In genomic region chr7:71414490-71414889, GRCh38 we compare ENCODE assay signal across 20 cellular contexts.
DNase-seq lines count a peak whose midpoint lies in the region; ATAC-seq and TF ChIP-seq lines count a peak whose summit lies in the region.
"Had no signal": no experiment of that assay in that cellular context is flagged by ENCODE, and none has a peak within 500 bp of the region (broad histone marks: within the 10 kb centered on the region; RNA-seq: fewer than 3 reads in every experiment).

No MANE protein-coding gene starts in this region.

- no peak for TF ChIP-seq POLR2A in heart left ventricle (IDR thresholded peaks at IDR 0.05)

- H3K27me3 ChIP-seq in SJCRH30 (no peaks in the 10 kb centered on the region), heart left ventricle (no peaks in the 10 kb centered on the region), hepatocyte (no peaks in the 10 kb centered on the region)
- H3K27me3 ChIP-seq in CD8-positive, alpha-beta T cell (ENCODE audit: insufficient read depth, low read length), result no peaks in the 10 kb centered on the region
- H3K27me3 ChIP-seq: sigmoid colon had no signal

- no peaks in the 10 kb centered on the region for H3K4me1 ChIP-seq in SJCRH30
- H3K4me1 ChIP-seq in heart left ventricle, result peaks cover 0 to 11% (median 3%) of the 10 kb centered on the region in 12 donors
- H3K4me1 ChIP-seq in CD8-positive, alpha-beta T cell (ENCODE audit: insufficient read depth, low read length), result no peaks in the 10 kb centered on the region
- no peaks in the 10 kb centered on the region for H3K4me1 ChIP-seq in hepatocyte (ENCODE audit: insufficient read depth)
- H3K4me1 ChIP-seq: sigmoid colon had no signal

- WGBS in heart left ventricle, 4 donors, result 35 to 44% (median 37%) methylated on average over 6 of the region's 6 CpGs
- WGBS in hepatocyte (ENCODE audit: low lambda C conversion rate, missing lambda C conversion rate), result 84% methylated on average over 6 of the region's 6 CpGs

- intact Hi-C loops in heart left ventricle (cut with DNase I), result loop anchor here in 5 of 10 donors (2.0 to 10.0 kb wide), 5 partner anchors 60 to 320 kb away; partner anchors contain the start of gene GALNT17 (in 2 of the 5)
- intact Hi-C loops in CD8-positive, alpha-beta T cell (cut with DNase I, micrococcal nuclease), result no loop called here

- CTCF ChIA-PET in CD8-positive, alpha-beta T cell (lab: Charles Lee), result no interaction called here

- H4K20me1 ChIP-seq in hepatocyte (ENCODE audit: insufficient read depth, poor library complexity, severe bottlenecking), result no peaks in the 10 kb centered on the region

- no peak for TF ChIP-seq CTCF in heart left ventricle (IDR thresholded peaks at IDR 0.05)
- TF ChIP-seq CTCF in CD8-positive, alpha-beta T cell (IDR thresholded peaks at IDR 0.05), result no peak
- no peak for TF ChIP-seq CTCF in hepatocyte (IDR thresholded peaks at IDR 0.05; ENCODE audit: poor library complexity)

- H3K27ac ChIP-seq in SJCRH30 (no peak overlapping the region), heart left ventricle (peak overlapping the region in 4 of 12 donors; percentile 12 to 63 (median 23)), hepatocyte (no peak overlapping the region)
- no peak overlapping the region for H3K27ac ChIP-seq in CD8-positive, alpha-beta T cell (ENCODE audit: low read depth, low read length)
- H3K27ac ChIP-seq: sigmoid colon, thoracic aorta, VCaP had no signal

- H3K4me2 ChIP-seq in hepatocyte, result no peak overlapping the region

- H3K36me3 ChIP-seq in SJCRH30 (no peaks in the 10 kb centered on the region), heart left ventricle (no peaks in the 10 kb centered on the region), hepatocyte (replicated peaks; ENCODE audit: insufficient read depth, low read depth) (no peaks in the 10 kb centered on the region)
- H3K36me3 ChIP-seq in CD8-positive, alpha-beta T cell (ENCODE audit: insufficient read depth, low read length), result no peaks in the 10 kb centered on the region
- H3K36me3 ChIP-seq: sigmoid colon, thoracic aorta had no signal

- peak; percentile 53 to 84 (median 76) for ATAC-seq in heart left ventricle
- ATAC-seq in CD8-positive, alpha-beta T cell, result no peak
- ATAC-seq: activated CD8-positive, alpha-beta T cell treated with anti-CD3 and anti-CD28 coated beads for 36 hours; activated naive CD4-positive, alpha-beta T cell treated with anti-CD3 and anti-CD28 coated beads, Interleukin-2, amount 50 U/mL, for 72 hours; activated T-cell treated with anti-CD3 and anti-CD28 coated beads, Interleukin-2, amount 50 U/mL, for 72 hours; stimulated activated memory B cell treated with anti-CD40 and anti-IgM and Interleukin-4, amounts not matched to agents 10 μg/mL and 1 μg/mL and 100 μg/mL, for 72 hours had no signal

- H3K4me3 Mint-ChIP-seq in CD8-positive, alpha-beta T cell, result no peak overlapping the region
- H3K4me3 Mint-ChIP-seq: activated CD8-positive, alpha-beta T cell treated with anti-CD3 and anti-CD28 coated beads for 36 hours; activated T-cell treated with anti-CD3 and anti-CD28 coated beads, Interleukin-2, amount 50 U/mL, for 72 hours; CD8-positive, alpha-beta memory T cell; dendritic cell treated with granulocyte-macrophage colony-stimulating factor and Interleukin-4, amounts not matched to agents 40 ng/mL and 50 ng/mL, for 4 days; stimulated activated memory B cell treated with anti-CD40 and anti-IgM and Interleukin-4, amounts not matched to agents 10 μg/mL and 1 μg/mL and 100 μg/mL, for 72 hours had no signal

- H3K4me3 ChIP-seq in SJCRH30 (no peak overlapping the region), heart left ventricle (no peak overlapping the region), hepatocyte (no peak overlapping the region)
- no peak overlapping the region for H3K4me3 ChIP-seq in CD8-positive, alpha-beta T cell (ENCODE audit: low read depth, low read length)
- H3K4me3 ChIP-seq: sigmoid colon, thoracic aorta had no signal

- no peak overlapping the region for H3K27ac Mint-ChIP-seq in CD8-positive, alpha-beta T cell
- H3K27ac Mint-ChIP-seq: activated CD8-positive, alpha-beta T cell treated with anti-CD3 and anti-CD28 coated beads for 36 hours; activated naive CD4-positive, alpha-beta T cell treated with anti-CD3 and anti-CD28 coated beads, Interleukin-2, amount 50 U/mL, for 72 hours; activated T-cell treated with anti-CD3 and anti-CD28 coated beads, Interleukin-2, amount 50 U/mL, for 72 hours; CD8-positive, alpha-beta memory T cell; dendritic cell treated with granulocyte-macrophage colony-stimulating factor and Interleukin-4, amounts not matched to agents 40 ng/mL and 50 ng/mL, for 4 days; stimulated activated memory B cell treated with anti-CD40 and anti-IgM and Interleukin-4, amounts not matched to agents 10 μg/mL and 1 μg/mL and 100 μg/mL, for 72 hours had no signal

- no peaks in the 10 kb centered on the region for H3K27me3 Mint-ChIP-seq in CD8-positive, alpha-beta T cell (ENCODE audit: low read depth)
- H3K27me3 Mint-ChIP-seq: activated CD8-positive, alpha-beta T cell treated with anti-CD3 and anti-CD28 coated beads for 36 hours; dendritic cell treated with granulocyte-macrophage colony-stimulating factor and Interleukin-4, amounts not matched to agents 40 ng/mL and 50 ng/mL, for 4 days; stimulated activated memory B cell treated with anti-CD40 and anti-IgM and Interleukin-4, amounts not matched to agents 10 μg/mL and 1 μg/mL and 100 μg/mL, for 72 hours had no signal

- no peaks in the 10 kb centered on the region for H3K79me2 ChIP-seq in hepatocyte

- H2AFZ ChIP-seq in hepatocyte, result no peak overlapping the region

- no peaks in the 10 kb centered on the region for H3K9me3 ChIP-seq in SJCRH30 (replicated peaks)
- H3K9me3 ChIP-seq in heart left ventricle, result peaks cover 0 to 12% (median under 1%) of the 10 kb centered on the region in 12 donors
- no peaks in the 10 kb centered on the region for H3K9me3 ChIP-seq in CD8-positive, alpha-beta T cell (ENCODE audit: low read length)
- H3K9me3 ChIP-seq in hepatocyte (ENCODE audit: low read depth), result no peaks in the 10 kb centered on the region
- H3K9me3 ChIP-seq: thoracic aorta had no signal

- POLR2A ChIA-PET in CD8-positive, alpha-beta T cell (lab: Charles Lee), result no interaction called here

- no peaks in the 10 kb centered on the region for H3K9me2 ChIP-seq in hepatocyte (replicated peaks; ENCODE audit: insufficient read depth)

- H3K9me3 Mint-ChIP-seq in CD8-positive, alpha-beta T cell, result peaks cover 21% of the 10 kb centered on the region

- no peaks in the 10 kb centered on the region for H3K36me3 Mint-ChIP-seq in CD8-positive, alpha-beta T cell
- H3K36me3 Mint-ChIP-seq: CD8-positive, alpha-beta memory T cell; stimulated activated memory B cell treated with anti-CD40 and anti-IgM and Interleukin-4, amounts not matched to agents 10 μg/mL and 1 μg/mL and 100 μg/mL, for 72 hours had no signal

- no peaks in the 10 kb centered on the region for H3K4me1 Mint-ChIP-seq in CD8-positive, alpha-beta T cell (ENCODE audit: low read depth)
- H3K4me1 Mint-ChIP-seq: CD8-positive, alpha-beta memory T cell; stimulated activated memory B cell treated with anti-CD40 and anti-IgM and Interleukin-4, amounts not matched to agents 10 μg/mL and 1 μg/mL and 100 μg/mL, for 72 hours had no signal

- DNase-seq in CMK (ENCODE audit: low read depth) (peak; percentile 44), H4 (ENCODE audit: low spot score) (peak; percentile 89), SJCRH30 (peak; percentile 13 to 36), heart left ventricle (peak; percentile 66 to 88 (median 77)), NCI-H1092 (lab: John Stamatoyannopoulos, UW) (no peak), hepatocyte (ENCODE audit: low spot score) (no peak)
- DNase-seq in CD8-positive, alpha-beta T cell, result no peak
- no peak for DNase-seq in stimulated activated CD4-positive, alpha-beta T cell treated with anti-CD3 and anti-CD28 coated beads, Interleukin-12 subunit alpha, Interleukin-12 subunit beta, amount 100 ng/mL, for 4 hours
- DNase-seq: activated CD8-positive, alpha-beta T cell treated with anti-CD3 and anti-CD28 coated beads for 36 hours; activated T-cell treated with anti-CD3 and anti-CD28 coated beads, Interleukin-2, amount 50 U/mL, for 72 hours; CD8-positive, alpha-beta memory T cell; hippocampal formation; islet precursor cell; NK-92 treated with Interleukin-12 subunit alpha and Interleukin-12 subunit beta, amount 100 ng/mL, for 24 hours; sigmoid colon had no signal

Comparison
In these comparisons a context has a peak if more than half of its experiments do, and no peak if none do; other contexts are left out.
1. DNase-seq: peak in CMK (single experiment), H4 (single experiment), SJCRH30 (2 of 2) and heart left ventricle (5 of 5); none in CD8-positive, alpha-beta T cell (0 of 7), NCI-H1092 (single experiment), hepatocyte (single experiment) and stimulated activated CD4-positive, alpha-beta T cell treated with anti-CD3 and anti-CD28 coated beads, Interleukin-12 subunit alpha, Interleukin-12 subunit beta, amount 100 ng/mL, for 4 hours (single experiment).